8 cellular contexts compared by ENCODE assay signal in the genomic region with DNA sequence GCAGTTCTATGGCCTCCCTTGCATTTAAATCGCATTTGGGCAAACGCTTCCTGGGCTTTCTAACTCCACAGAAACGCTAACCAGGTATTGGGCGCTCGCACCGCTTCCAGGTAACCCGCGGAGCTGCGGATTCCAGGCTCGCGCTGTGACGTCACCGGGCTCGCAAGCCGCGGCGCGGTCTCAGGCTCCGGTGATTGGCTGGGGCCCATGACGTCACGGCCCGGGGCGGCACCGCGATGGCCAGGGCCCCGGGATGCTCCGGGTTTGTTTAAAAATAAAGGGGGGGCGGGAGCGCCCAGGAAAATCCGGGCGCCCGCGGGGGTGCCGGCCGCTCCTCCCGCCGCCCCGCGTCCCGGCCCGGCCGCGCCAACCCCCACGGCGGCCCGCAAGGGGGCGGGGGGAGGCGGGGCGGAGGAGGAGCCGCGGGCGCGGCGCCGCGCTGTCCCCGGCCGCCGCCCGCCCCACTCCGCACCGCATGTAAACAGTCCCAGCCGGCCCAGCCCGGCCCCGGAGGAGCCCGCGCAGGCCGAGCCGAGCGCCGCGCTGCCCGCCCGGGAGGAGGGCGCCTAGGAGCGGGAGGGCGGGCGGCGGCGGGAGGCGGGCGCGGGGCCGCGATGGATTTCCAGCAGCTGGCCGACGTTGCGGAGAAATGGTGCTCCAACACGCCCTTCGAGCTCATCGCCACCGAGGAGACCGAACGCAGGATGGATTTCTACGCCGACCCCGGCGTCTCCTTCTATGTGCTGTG. TPM values are rescaled to one million over a fixed set of nuclear protein-coding genes. Genes with fewer than 3 reads are reported as not detected.
DNase-seq lines count a peak whose midpoint lies in the region; ATAC-seq and TF ChIP-seq lines count a peak whose summit lies in the region.

A gene (plus strand): TSS at position 464 of the 748 bp plus-strand sequence. CDS start 151 bp downstream, at position 615.

- peaks cover 7% of the 10 kb centered on the region for H3K4me1 Mint-ChIP-seq in Calu3 (ENCODE audit: low read depth, unreplicated experiment)
- peaks cover 8% of the 10 kb centered on the region for H3K4me1 Mint-ChIP-seq in activated T-cell treated with anti-CD3 and anti-CD28 coated beads, Interleukin-2, amount 50 U/mL, for 24 hours (ENCODE audit: low read depth)

- no peaks in the 10 kb centered on the region for H3K9me2 ChIP-seq in OCI-LY7 (ENCODE audit: insufficient read depth, low read length)

- peak; percentile 50 for TF ChIP-seq POLR2A in erythroblast (IDR thresholded peaks at IDR 0.05; ENCODE audit: low read length)

- no TSS peak for BruUV-seq in Calu3 (replicated peaks; lab: Mats Ljungman, UMichigan)
- BruUV-seq in OCI-LY7 (replicated peaks; lab: Mats Ljungman, UMichigan): no TSS peak

- peak within 1 kb of the TSS; percentile 74 for H2AFZ ChIP-seq in OCI-LY7 (ENCODE audit: low read length)

- peak within 1 kb of the TSS; percentile 74 for H3K4me3 ChIP-seq in OCI-LY7 (ENCODE audit: low read depth, low read length, poor library complexity, severe bottlenecking)

- H3K36me3 Mint-ChIP-seq in Calu3 (ENCODE audit: insufficient read depth, unreplicated experiment): peaks cover 39% of the 10 kb centered on the region
- no peaks in the 10 kb centered on the region for H3K36me3 Mint-ChIP-seq in activated T-cell treated with anti-CD3 and anti-CD28 coated beads, Interleukin-2, amount 50 U/mL, for 24 hours (ENCODE audit: low read depth)

- peak within 1 kb of the TSS; percentile 100 for H3K4me3 Mint-ChIP-seq in Calu3 (ENCODE audit: low read depth, unreplicated experiment)
- peak within 1 kb of the TSS; percentile 85 for H3K4me3 Mint-ChIP-seq in activated T-cell treated with anti-CD3 and anti-CD28 coated beads, Interleukin-2, amount 50 U/mL, for 24 hours

- no peak for TF ChIP-seq CTCF in Calu3 (IDR thresholded peaks at IDR 0.05; ENCODE audit: unreplicated experiment)
- TF ChIP-seq CTCF in OCI-LY7 (conservative IDR thresholded peaks at IDR 0.05; ENCODE audit: low read length): no peak

- ATAC-seq in GM21526 (IDR thresholded peaks at IDR 0.05; ENCODE audit: low FRiP score, unreplicated experiment): peak; percentile 76

- H3K4me2 ChIP-seq in OCI-LY7 (ENCODE audit: low read length): peak within 1 kb of the TSS; percentile 88

- peak within 1 kb of the TSS; percentile 88 for H3K27ac Mint-ChIP-seq in Calu3 (ENCODE audit: unreplicated experiment)
- peak within 1 kb of the TSS; percentile 86 for H3K27ac Mint-ChIP-seq in activated T-cell treated with anti-CD3 and anti-CD28 coated beads, Interleukin-2, amount 50 U/mL, for 24 hours

- CTCF ChIA-PET in Calu3 (lab: Charles Lee): interaction anchor here (0.6 to 1.6 kb wide), 6 partner anchors 9 to 1381 kb away, joined by 3 to 7 read pairs (median 3); no protein-coding TSS in a partner anchor
- CTCF ChIA-PET in OCI-LY7 (lab: Charles Lee; ENCODE audit: unreplicated experiment): interaction anchor here (1.6 kb wide), 1 partner anchor 29 kb away, joined by 4 read pairs; no protein-coding TSS in a partner anchor

- no peaks in the 10 kb centered on the region for H3K9me3 ChIP-seq in OCI-LY7 (ENCODE audit: low read length)

- POLR2A ChIA-PET in OCI-LY7 (lab: Charles Lee): interaction anchor here (1.0 to 1.4 kb wide), 3 partner anchors 11 to 325 kb away, joined by 3 to 9 read pairs (median 5); no protein-coding TSS in a partner anchor

- peaks cover 9% of the 10 kb centered on the region for H3K4me1 ChIP-seq in OCI-LY7 (ENCODE audit: insufficient read depth, low read length, poor library complexity, severe bottlenecking)

- H3K27me3 Mint-ChIP-seq in Calu3 (ENCODE audit: unreplicated experiment): no peaks in the 10 kb centered on the region
- peaks cover 9% of the 10 kb centered on the region for H3K27me3 Mint-ChIP-seq in activated T-cell treated with anti-CD3 and anti-CD28 coated beads, Interleukin-2, amount 50 U/mL, for 24 hours

- no peaks in the 10 kb centered on the region for H4K20me1 ChIP-seq in OCI-LY7 (ENCODE audit: insufficient read depth, low read length)

- no peaks in the 10 kb centered on the region for H3K79me2 ChIP-seq in OCI-LY7 (ENCODE audit: insufficient read depth, low read depth, low read length)

- DNase-seq in Calu3 (peak; percentile 93), HuH-7 (ENCODE audit: low spot score) (peak; percentile 98), OCI-LY7 (ENCODE audit: low spot score) (peak; percentile 73), erythroblast (lab: John Stamatoyannopoulos, UW) (peak; percentile 95 to 97), mucosa of gallbladder (ENCODE audit: low spot score) (peak; percentile 89)
- DNase-seq in activated T-cell treated with anti-CD3 and anti-CD28 coated beads, Interleukin-2, amount 50 U/mL, for 24 hours: peak; percentile 89
- DNase-seq in stimulated activated CD8-positive, alpha-beta memory T cell treated with anti-CD3 and anti-CD28 coated beads, Interleukin-2, amount 100 ng/mL, for 48 hours (ENCODE audit: low read depth in 2 of 2): peak; percentile 78 to 83

- intact Hi-C loops in Calu3 (cut with micrococcal nuclease; ENCODE audit: unreplicated experiment) (no loop called here), OCI-LY7 (cut with micrococcal nuclease; ENCODE audit: unreplicated experiment) (no loop called here)

- no peak within 1 kb of the TSS for H3K27ac ChIP-seq in OCI-LY7 (ENCODE audit: low read depth, low read length, poor library complexity, severe bottlenecking)

- no peaks in the 10 kb centered on the region for H3K9me3 Mint-ChIP-seq in Calu3 (ENCODE audit: low read depth, unreplicated experiment)
- H3K9me3 Mint-ChIP-seq in activated T-cell treated with anti-CD3 and anti-CD28 coated beads, Interleukin-2, amount 50 U/mL, for 24 hours: no peaks in the 10 kb centered on the region

- H3K36me3 ChIP-seq in OCI-LY7 (ENCODE audit: insufficient read depth, low read length): no peaks in the 10 kb centered on the region

RNA-seq across cellular contexts. Expression of the gene that starts here (rescaled TPM):
- total RNA-seq in Calu3 (2022) (6.4 and 6.5 TPM in 2 replicates), OCI-LY7 (2022) (3.3 and 4.1 TPM in 2 replicates), mucosa of gallbladder (36.3 TPM)
- total RNA-seq in OCI-LY7 (2014; rRNA removed; shearing (Covaris generic)): 1.7 and 2.9 TPM in 2 replicates
